ENCODE assay signal across 1 cellular context in genomic region chr17:28723836-28724499, GRCh38.
TF ChIP-seq lines count a peak whose summit lies in the region.

No MANE protein-coding gene starts in this region.

TF ChIP-seq in A549, 52 proteins besides CTCF, POLR2A, EP300 and RAD21:
- 0 out of 2 replicates have a peak, but pooled peaks have one; percentile 12 for TF ChIP-seq REST (IDR thresholded peaks at IDR 0.05)
- TF ChIP-seq PBX3 (IDR thresholded peaks at IDR 0.05): 0 out of 2 replicates have a peak, but pooled peaks have one; percentile 5
- TF ChIP-seq JUN (IDR thresholded peaks at IDR 0.05): 0 out of 5 replicates have a peak, but pooled peaks of 1 of the 2 experiments have one; percentile 23
